1 cellular context compared by ENCODE assay signal in the genomic region with DNA sequence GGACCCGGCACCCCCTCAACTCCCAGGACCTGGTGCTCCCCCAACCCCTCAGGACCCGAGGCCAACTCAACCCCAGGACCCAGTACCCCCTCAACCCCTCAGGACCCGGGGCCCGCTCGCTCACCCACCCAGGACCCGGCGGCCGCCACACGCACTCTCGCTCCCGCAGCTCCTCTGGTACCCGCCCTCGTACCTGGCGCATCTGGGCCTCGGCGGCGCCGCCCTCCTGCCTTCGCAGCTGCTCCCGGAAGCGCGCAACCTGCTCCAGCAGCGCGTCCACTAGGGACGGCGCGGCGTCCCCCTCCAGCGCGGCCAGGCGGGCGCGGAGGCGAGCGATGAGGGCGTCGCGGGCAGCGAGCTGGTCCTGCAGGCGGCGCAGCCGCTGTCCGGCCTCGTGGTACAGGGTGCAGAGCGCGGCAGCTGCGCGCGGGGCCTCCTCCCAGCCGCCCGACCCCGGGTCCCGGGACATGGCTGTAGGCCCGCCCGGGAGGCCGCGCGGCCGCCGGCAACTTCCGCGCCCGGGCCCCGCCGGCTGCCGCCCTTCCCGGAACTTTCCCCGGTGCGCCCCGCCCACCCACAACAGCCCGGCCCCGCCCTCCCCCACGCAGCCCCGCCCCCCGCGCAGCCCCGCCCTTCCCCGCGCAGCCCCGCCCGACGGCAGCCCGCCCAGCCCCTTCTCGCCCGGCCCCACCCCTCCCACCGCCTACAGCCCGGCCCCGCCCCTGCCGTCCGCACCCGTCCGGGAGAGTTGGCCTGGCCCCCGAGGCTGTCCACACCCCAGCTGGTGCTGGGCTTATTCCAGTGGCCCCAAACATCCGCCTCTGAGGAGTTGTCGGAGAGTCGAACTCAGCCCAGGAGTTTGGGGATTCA.
TF ChIP-seq lines count a peak whose summit lies in the region.

A gene with protein sequence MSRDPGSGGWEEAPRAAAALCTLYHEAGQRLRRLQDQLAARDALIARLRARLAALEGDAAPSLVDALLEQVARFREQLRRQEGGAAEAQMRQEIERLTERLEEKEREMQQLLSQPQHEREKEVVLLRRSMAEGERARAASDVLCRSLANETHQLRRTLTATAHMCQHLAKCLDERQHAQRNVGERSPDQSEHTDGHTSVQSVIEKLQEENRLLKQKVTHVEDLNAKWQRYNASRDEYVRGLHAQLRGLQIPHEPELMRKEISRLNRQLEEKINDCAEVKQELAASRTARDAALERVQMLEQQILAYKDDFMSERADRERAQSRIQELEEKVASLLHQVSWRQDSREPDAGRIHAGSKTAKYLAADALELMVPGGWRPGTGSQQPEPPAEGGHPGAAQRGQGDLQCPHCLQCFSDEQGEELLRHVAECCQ (minus strand): TSS at position 516 of the 870 bp plus-strand sequence. CDS start 47 bp downstream, at position 469.

TF ChIP-seq in HepG2, 621 proteins besides CTCF, POLR2A, EP300 and RAD21 (continued from another document and continues in another):
- TF ChIP-seq, protein P1, sequence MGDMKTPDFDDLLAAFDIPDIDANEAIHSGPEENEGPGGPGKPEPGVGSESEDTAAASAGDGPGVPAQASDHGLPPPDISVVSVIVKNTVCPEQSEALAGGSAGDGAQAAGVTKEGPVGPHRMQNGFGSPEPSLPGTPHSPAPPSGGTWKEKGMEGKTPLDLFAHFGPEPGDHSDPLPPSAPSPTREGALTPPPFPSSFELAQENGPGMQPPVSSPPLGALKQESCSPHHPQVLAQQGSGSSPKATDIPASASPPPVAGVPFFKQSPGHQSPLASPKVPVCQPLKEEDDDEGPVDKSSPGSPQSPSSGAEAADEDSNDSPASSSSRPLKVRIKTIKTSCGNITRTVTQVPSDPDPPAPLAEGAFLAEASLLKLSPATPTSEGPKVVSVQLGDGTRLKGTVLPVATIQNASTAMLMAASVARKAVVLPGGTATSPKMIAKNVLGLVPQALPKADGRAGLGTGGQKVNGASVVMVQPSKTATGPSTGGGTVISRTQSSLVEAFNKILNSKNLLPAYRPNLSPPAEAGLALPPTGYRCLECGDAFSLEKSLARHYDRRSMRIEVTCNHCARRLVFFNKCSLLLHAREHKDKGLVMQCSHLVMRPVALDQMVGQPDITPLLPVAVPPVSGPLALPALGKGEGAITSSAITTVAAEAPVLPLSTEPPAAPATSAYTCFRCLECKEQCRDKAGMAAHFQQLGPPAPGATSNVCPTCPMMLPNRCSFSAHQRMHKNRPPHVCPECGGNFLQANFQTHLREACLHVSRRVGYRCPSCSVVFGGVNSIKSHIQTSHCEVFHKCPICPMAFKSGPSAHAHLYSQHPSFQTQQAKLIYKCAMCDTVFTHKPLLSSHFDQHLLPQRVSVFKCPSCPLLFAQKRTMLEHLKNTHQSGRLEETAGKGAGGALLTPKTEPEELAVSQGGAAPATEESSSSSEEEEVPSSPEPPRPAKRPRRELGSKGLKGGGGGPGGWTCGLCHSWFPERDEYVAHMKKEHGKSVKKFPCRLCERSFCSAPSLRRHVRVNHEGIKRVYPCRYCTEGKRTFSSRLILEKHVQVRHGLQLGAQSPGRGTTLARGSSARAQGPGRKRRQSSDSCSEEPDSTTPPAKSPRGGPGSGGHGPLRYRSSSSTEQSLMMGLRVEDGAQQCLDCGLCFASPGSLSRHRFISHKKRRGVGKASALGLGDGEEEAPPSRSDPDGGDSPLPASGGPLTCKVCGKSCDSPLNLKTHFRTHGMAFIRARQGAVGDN (CRISPR knock-in tag; IDR thresholded peaks at IDR 0.05) = peak; percentile 90
- TF ChIP-seq, protein P2, sequence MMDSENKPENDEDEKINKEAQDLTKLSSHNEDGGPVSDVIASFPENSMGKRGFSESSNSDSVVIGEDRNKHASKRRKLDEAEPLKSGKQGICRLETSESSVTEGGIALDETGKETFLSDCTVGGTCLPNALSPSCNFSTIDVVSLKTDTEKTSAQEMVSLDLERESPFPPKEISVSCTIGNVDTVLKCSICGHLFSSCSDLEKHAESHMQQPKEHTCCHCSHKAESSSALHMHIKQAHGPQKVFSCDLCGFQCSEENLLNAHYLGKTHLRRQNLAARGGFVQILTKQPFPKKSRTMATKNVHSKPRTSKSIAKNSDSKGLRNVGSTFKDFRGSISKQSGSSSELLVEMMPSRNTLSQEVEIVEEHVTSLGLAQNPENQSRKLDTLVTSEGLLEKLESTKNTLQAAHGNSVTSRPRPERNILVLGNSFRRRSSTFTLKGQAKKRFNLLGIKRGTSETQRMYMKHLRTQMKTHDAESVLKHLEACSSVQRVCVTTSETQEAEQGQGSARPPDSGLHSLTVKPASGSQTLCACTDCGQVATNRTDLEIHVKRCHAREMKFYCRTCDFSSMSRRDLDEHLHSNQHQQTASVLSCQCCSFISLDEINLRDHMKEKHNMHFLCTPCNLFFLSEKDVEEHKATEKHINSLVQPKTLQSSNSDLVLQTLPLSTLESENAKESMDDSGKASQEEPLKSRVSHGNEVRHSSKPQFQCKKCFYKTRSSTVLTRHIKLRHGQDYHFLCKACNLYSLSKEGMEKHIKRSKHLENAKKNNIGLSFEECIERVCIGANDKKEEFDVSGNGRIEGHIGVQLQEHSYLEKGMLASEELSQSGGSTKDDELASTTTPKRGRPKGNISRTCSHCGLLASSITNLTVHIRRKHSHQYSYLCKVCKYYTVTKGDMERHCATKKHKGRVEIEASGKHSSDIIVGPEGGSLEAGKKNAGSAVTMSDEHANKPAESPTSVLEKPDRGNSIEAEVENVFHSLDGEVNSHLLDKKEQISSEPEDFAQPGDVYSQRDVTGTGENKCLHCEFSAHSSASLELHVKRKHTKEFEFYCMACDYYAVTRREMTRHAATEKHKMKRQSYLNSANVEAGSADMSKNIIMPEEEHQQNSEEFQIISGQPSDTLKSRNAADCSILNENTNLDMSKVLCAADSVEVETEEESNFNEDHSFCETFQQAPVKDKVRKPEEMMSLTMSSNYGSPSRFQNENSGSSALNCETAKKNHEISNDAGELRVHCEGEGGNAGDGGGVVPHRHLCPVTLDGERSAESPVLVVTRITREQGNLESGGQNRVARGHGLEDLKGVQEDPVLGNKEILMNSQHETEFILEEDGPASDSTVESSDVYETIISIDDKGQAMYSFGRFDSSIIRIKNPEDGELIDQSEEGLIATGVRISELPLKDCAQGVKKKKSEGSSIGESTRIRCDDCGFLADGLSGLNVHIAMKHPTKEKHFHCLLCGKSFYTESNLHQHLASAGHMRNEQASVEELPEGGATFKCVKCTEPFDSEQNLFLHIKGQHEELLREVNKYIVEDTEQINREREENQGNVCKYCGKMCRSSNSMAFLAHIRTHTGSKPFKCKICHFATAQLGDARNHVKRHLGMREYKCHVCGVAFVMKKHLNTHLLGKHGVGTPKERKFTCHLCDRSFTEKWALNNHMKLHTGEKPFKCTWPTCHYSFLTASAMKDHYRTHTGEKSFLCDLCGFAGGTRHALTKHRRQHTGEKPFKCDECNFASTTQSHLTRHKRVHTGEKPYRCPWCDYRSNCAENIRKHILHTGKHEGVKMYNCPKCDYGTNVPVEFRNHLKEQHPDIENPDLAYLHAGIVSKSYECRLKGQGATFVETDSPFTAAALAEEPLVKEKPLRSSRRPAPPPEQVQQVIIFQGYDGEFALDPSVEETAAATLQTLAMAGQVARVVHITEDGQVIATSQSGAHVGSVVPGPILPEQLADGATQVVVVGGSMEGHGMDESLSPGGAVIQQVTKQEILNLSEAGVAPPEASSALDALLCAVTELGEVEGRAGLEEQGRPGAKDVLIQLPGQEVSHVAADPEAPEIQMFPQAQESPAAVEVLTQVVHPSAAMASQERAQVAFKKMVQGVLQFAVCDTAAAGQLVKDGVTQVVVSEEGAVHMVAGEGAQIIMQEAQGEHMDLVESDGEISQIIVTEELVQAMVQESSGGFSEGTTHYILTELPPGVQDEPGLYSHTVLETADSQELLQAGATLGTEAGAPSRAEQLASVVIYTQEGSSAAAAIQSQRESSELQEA (CRISPR knock-in tag; IDR thresholded peaks at IDR 0.05; ENCODE audit: not compliant biosample characterization) = no peak
- TF ChIP-seq, protein P3, sequence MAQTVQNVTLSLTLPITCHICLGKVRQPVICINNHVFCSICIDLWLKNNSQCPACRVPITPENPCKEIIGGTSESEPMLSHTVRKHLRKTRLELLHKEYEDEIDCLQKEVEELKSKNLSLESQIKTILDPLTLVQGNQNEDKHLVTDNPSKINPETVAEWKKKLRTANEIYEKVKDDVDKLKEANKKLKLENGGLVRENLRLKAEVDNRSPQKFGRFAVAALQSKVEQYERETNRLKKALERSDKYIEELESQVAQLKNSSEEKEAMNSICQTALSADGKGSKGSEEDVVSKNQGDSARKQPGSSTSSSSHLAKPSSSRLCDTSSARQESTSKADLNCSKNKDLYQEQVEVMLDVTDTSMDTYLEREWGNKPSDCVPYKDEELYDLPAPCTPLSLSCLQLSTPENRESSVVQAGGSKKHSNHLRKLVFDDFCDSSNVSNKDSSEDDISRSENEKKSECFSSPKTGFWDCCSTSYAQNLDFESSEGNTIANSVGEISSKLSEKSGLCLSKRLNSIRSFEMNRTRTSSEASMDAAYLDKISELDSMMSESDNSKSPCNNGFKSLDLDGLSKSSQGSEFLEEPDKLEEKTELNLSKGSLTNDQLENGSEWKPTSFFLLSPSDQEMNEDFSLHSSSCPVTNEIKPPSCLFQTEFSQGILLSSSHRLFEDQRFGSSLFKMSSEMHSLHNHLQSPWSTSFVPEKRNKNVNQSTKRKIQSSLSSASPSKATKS (CRISPR knock-in tag; IDR thresholded peaks at IDR 0.05) = no peak
- TF ChIP-seq ETV5 (CRISPR knock-in tag; IDR thresholded peaks at IDR 0.05; ENCODE audit: borderline replicate concordance) = peak; percentile 76
- no peak; the same call in 1 of the 2 replicates for TF ChIP-seq ZNF746 (CRISPR knock-in tag; IDR thresholded peaks at IDR 0.05)
- no peak for TF ChIP-seq MAZ (IDR thresholded peaks at IDR 0.05; ENCODE audit: borderline replicate concordance, low read depth, low read length)
- peak; percentile 83; the same call in 1 of the 2 replicates for TF ChIP-seq MAZ (CRISPR knock-in tag; IDR thresholded peaks at IDR 0.05; ENCODE audit: low read depth)
- TF ChIP-seq ZNF251 (CRISPR knock-in tag; IDR thresholded peaks at IDR 0.05) = no peak
- TF ChIP-seq, protein P4, sequence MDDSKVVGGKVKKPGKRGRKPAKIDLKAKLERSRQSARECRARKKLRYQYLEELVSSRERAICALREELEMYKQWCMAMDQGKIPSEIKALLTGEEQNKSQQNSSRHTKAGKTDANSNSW (CRISPR knock-in tag; IDR thresholded peaks at IDR 0.05; ENCODE audit: borderline replicate concordance) = no peak; the same call in 1 of the 2 replicates
- no peak for TF ChIP-seq KLF12 (CRISPR knock-in tag; IDR thresholded peaks at IDR 0.05; ENCODE audit: borderline replicate concordance)
- no peak for TF ChIP-seq ZNF383 (CRISPR knock-in tag; IDR thresholded peaks at IDR 0.05; ENCODE audit: borderline replicate concordance)
- no peak for TF ChIP-seq ZNF75D (CRISPR knock-in tag; IDR thresholded peaks at IDR 0.05; ENCODE audit: borderline replicate concordance)
- no peak for TF ChIP-seq JARID2 (CRISPR knock-in tag; IDR thresholded peaks at IDR 0.05; ENCODE audit: insufficient replicate concordance)
- no peak for TF ChIP-seq DZIP1 (CRISPR knock-in tag; IDR thresholded peaks at IDR 0.05)
- no peak for TF ChIP-seq ZBTB10 (CRISPR knock-in tag; IDR thresholded peaks at IDR 0.05; ENCODE audit: borderline replicate concordance)
- no peak for TF ChIP-seq ZBTB8A (CRISPR knock-in tag; IDR thresholded peaks at IDR 0.05; ENCODE audit: borderline replicate concordance, low read depth)
- TF ChIP-seq FLYWCH1 (CRISPR knock-in tag; IDR thresholded peaks at IDR 0.05) = no peak; the same call in 1 of the 2 replicates
